Comparison of ENCODE assay signal across 9 cellular contexts in the genomic region with DNA sequence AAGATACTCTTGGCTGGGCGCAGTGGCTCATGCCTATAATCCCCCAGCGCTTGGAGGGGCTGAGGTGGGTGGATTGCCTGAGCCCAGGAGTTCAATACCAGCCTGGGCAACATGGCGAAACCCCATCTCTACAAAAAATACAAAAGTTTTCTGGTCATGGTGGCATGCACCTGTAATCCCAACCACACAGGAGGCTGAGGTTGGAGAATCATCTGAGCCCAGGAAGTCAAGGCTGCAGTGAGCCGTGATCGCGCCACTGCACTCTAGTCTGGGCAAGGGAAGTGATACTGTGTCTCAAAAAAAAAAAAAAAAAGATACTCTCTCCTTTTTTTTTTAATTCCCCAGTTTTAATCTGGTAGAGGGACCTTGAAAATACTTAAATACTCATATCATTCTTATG. TPM values are rescaled to one million over a fixed set of nuclear protein-coding genes. Genes with fewer than 3 reads are reported as not detected.
A peak's percentile ranks its signal among the peaks of the same experiment; 100 is the strongest.
DNase-seq lines count a peak whose midpoint lies in the region; ATAC-seq, FAIRE-seq and TF ChIP-seq lines count a peak whose summit lies in the region.
"Had no signal": no experiment of that assay in that cellular context is flagged by ENCODE, and none has a peak within 500 bp of the region (broad histone marks: within the 10 kb centered on the region; RNA-seq: fewer than 3 reads in every experiment).

No MANE protein-coding gene starts in this region.

- H3K4me3 ChIP-seq in GM12865 (ENCODE audit: low read depth, low read length): no peak overlapping the region; the same call in 1 of the 2 replicates
- H3K4me3 ChIP-seq in SU-DHL-6 (ENCODE audit: insufficient read depth, low read length, poor library complexity, severe bottlenecking): peak overlapping the region; percentile 23
- H3K4me3 ChIP-seq in osteoblast (ENCODE audit: insufficient read depth, low read length): no peak overlapping the region
- H3K4me3 ChIP-seq in aorta (ENCODE audit: low read length in 2 of 2): no peak overlapping the region
- H3K4me3 ChIP-seq: SJSA1 had no signal

- H3K9me3 ChIP-seq in SU-DHL-6 (ENCODE audit: insufficient read depth, low read length): no peaks in the 10 kb centered on the region
- no peaks in the 10 kb centered on the region for H3K9me3 ChIP-seq in osteoblast (ENCODE audit: low read depth, low read length)
- no peaks in the 10 kb centered on the region for H3K9me3 ChIP-seq in aorta (ENCODE audit: control insufficient read depth, low read length)
- H3K9me3 ChIP-seq: SJSA1 had no signal

- peaks cover 86% of the 10 kb centered on the region for H3K79me2 ChIP-seq in SU-DHL-6 (ENCODE audit: insufficient read depth, low read length)
- H3K79me2 ChIP-seq in osteoblast (ENCODE audit: insufficient read depth, low read length): peaks cover 7% of the 10 kb centered on the region

- H3K9me2 ChIP-seq in SU-DHL-6 (replicated peaks; ENCODE audit: insufficient read depth, low read length): no peaks in the 10 kb centered on the region

- H3K27ac ChIP-seq in SU-DHL-6 (ENCODE audit: low read depth, low read length) (peak overlapping the region; percentile 73), osteoblast (ENCODE audit: low read depth, low read length) (no peak overlapping the region), aorta (ENCODE audit: low read depth in 1 of 2, low read length in 2 of 2) (no peak overlapping the region)

- peaks cover 23% of the 10 kb centered on the region for H3F3A ChIP-seq in SU-DHL-6 (ENCODE audit: insufficient read depth)

- ATAC-seq in GM19395 (IDR thresholded peaks at IDR 0.05; ENCODE audit: unreplicated experiment): peak; percentile 45
- peak; percentile 48 for ATAC-seq in HG03045 (IDR thresholded peaks at IDR 0.05; ENCODE audit: unreplicated experiment)
- no peak for ATAC-seq in aorta (ENCODE audit: low FRiP score)

- WGBS in aorta, 2 donors: 96 to 98% methylated on average over 6 of the region's 6 CpGs

- no peak for TF ChIP-seq CTCF in GM12865 (IDR thresholded peaks at IDR 0.05; ENCODE audit: insufficient read depth, low read depth, low read length, missing control alignments)
- no peak for TF ChIP-seq CTCF in SU-DHL-6 (IDR thresholded peaks at IDR 0.05; ENCODE audit: insufficient read depth, low read length, poor library complexity, severe bottlenecking)
- no peak for TF ChIP-seq CTCF in osteoblast (IDR thresholded peaks at IDR 0.05; ENCODE audit: extremely low read depth, low read depth, low read length)

- peaks cover 5% of the 10 kb centered on the region; the same call in 1 of the 2 replicates for H4K20me1 ChIP-seq in SU-DHL-6 (ENCODE audit: low read depth, low read length)
- peaks cover 4% of the 10 kb centered on the region for H4K20me1 ChIP-seq in osteoblast (ENCODE audit: insufficient read depth, low read length)

- intact Hi-C loops in aorta (cut with DNase I): no loop called here

- DNase-seq in GM12865 (ENCODE audit: low read depth): peak; percentile 89
- DNase-seq in osteoblast (ENCODE audit: insufficient read length, low spot score, missing footprints): no peak
- DNase-seq in urothelium cell line (ENCODE audit: low spot score): no peak
- no peak for DNase-seq in aorta
- DNase-seq in NCI-H446 (lab: John Stamatoyannopoulos, UW): no peak

- H3K4me1 ChIP-seq in osteoblast (ENCODE audit: insufficient read depth, low read length): peaks cover 6% of the 10 kb centered on the region
- no peaks in the 10 kb centered on the region for H3K4me1 ChIP-seq in aorta (ENCODE audit: control insufficient read depth in 1 of 2, insufficient read depth in 2 of 2, low read length in 2 of 2)

- FAIRE-seq in urothelium cell line (lab: Jason Lieb, UNC): no peak

- H3K9ac ChIP-seq in SU-DHL-6 (ENCODE audit: low read length): peak overlapping the region; percentile 31; the same call in 1 of the 2 replicates

- H3K36me3 ChIP-seq in SU-DHL-6 (ENCODE audit: low read length): no peaks in the 10 kb centered on the region
- no peaks in the 10 kb centered on the region for H3K36me3 ChIP-seq in osteoblast (ENCODE audit: insufficient read depth, low read length)
- no peaks in the 10 kb centered on the region for H3K36me3 ChIP-seq in aorta (ENCODE audit: control insufficient read depth in 1 of 2, insufficient read depth in 2 of 2, low read length in 1 of 2)

- H2AFZ ChIP-seq in SU-DHL-6 (ENCODE audit: low read depth, low read length, severe bottlenecking) (no peak overlapping the region), osteoblast (ENCODE audit: low read length) (no peak overlapping the region)

- H3K27me3 ChIP-seq in SU-DHL-6 (ENCODE audit: low read length) (no peaks in the 10 kb centered on the region), osteoblast (ENCODE audit: insufficient read depth, low read length) (peaks cover 2% of the 10 kb centered on the region), aorta (ENCODE audit: control insufficient read depth in 1 of 2, insufficient read depth in 2 of 2, low read length in 1 of 2) (no peaks in the 10 kb centered on the region)
- H3K27me3 ChIP-seq: SJSA1 had no signal

- peak overlapping the region; percentile 52 for H3K4me2 ChIP-seq in SU-DHL-6 (ENCODE audit: low read depth, low read length, poor library complexity, severe bottlenecking)
- H3K4me2 ChIP-seq in osteoblast (ENCODE audit: insufficient read depth, low read length): no peak overlapping the region

RNA-seq across cellular contexts. Expression of a gene that starts 15.0 kb away (rescaled TPM):
- 5.1 and 5.6 TPM in 2 replicates for total RNA-seq in osteoblast
- total RNA-seq in aorta: 1 to 10 TPM; 3.3 to 4.9 TPM
- polyA plus RNA-seq in aorta: 1 to 10 TPM in 1 of 2 donors, under 1 TPM in 1; 0.75 to 3.2 TPM
